In genomic region chr1:154500533-154500932, GRCh38 we compare ENCODE assay signal across 21 cellular contexts. TPM values are rescaled to one million over a fixed set of nuclear protein-coding genes. Genes with fewer than 3 reads are reported as not detected.
DNase-seq lines count a peak whose midpoint lies in the region; ATAC-seq and TF ChIP-seq lines count a peak whose summit lies in the region.
"Had no signal": no experiment of that assay in that cellular context is flagged by ENCODE, and none has a peak within 500 bp of the region (broad histone marks: within the 10 kb centered on the region; RNA-seq: fewer than 3 reads in every experiment).

No MANE protein-coding gene starts in this region.

- no peak overlapping the region for H3K9ac ChIP-seq in BLaER1 treated with 17β-estradiol and CSF1 and Interleukin-3, amounts not matched to agents 10 nM and 100 nM
- H3K9ac ChIP-seq in colonic mucosa (ENCODE audit: low read depth in 2 of 2, low read length in 2 of 2), result peak overlapping the region in 1 of 2 donors; percentile 34
- H3K9ac ChIP-seq in subcutaneous abdominal adipose tissue (ENCODE audit: low read length in 5 of 5), result peak overlapping the region in 3 of 5 donors; percentile 7 to 84 (median 72)
- H3K9ac ChIP-seq: GM23248 had no signal

- no peaks in the 10 kb centered on the region for H4K20me1 ChIP-seq in BLaER1 treated with 17β-estradiol and CSF1 and Interleukin-3, amounts not matched to agents 10 nM and 100 nM

- H3K9me3 ChIP-seq in BLaER1 treated with 17β-estradiol and CSF1 and Interleukin-3, amounts not matched to agents 10 nM and 100 nM (replicated peaks in 1 of 11), result peaks cover 10 to 23% (median 19%) of the 10 kb centered on the region in 11 experiments; a peak in 20 of 22 replicates
- H3K9me3 ChIP-seq in colonic mucosa, result no peaks in the 10 kb centered on the region
- H3K9me3 ChIP-seq in lung (ENCODE audit: control insufficient read depth in 2 of 2, insufficient read depth in 1 of 2, low read length in 1 of 2), result peaks cover 0 to 9% of the 10 kb centered on the region in 2 donors
- H3K9me3 ChIP-seq in subcutaneous abdominal adipose tissue (ENCODE audit: control insufficient read depth in 5 of 5, low read length in 5 of 5), result no peaks in the 10 kb centered on the region

- 55 to 84% methylated on average over 8 of the region's 8 CpGs for WGBS in lung, 2 donors

- no peak overlapping the region for H3K27ac ChIP-seq in BLaER1 treated with 17β-estradiol and CSF1 and Interleukin-3, amounts not matched to agents 10 nM and 100 nM
- H3K27ac ChIP-seq in colonic mucosa, result no peak overlapping the region
- H3K27ac ChIP-seq in lung (ENCODE audit: low read depth in 1 of 2, low read length in 1 of 2), result peak overlapping the region; percentile 60 to 74
- H3K27ac ChIP-seq in subcutaneous abdominal adipose tissue (ENCODE audit: low read depth, low read length), result peak overlapping the region; percentile 56
- H3K27ac ChIP-seq: GM23248 had no signal

- no peak for ATAC-seq in lung (ENCODE audit: insufficient read depth, low FRiP score)
- ATAC-seq: PC-3 had no signal

- peaks cover 35 to 47% (median 42%) of the 10 kb centered on the region in 11 experiments for H3K27me3 ChIP-seq in BLaER1 treated with 17β-estradiol and CSF1 and Interleukin-3, amounts not matched to agents 10 nM and 100 nM
- H3K27me3 ChIP-seq in colonic mucosa (peaks cover 32% of the 10 kb centered on the region), lung (ENCODE audit: control insufficient read depth, insufficient read depth) (no peaks in the 10 kb centered on the region), subcutaneous abdominal adipose tissue (ENCODE audit: control insufficient read depth in 5 of 5, insufficient read depth in 4 of 5, low read length in 5 of 5) (peaks cover 0 to 23% (median 12%) of the 10 kb centered on the region in 5 donors)

- no peak for TF ChIP-seq CTCF in colonic mucosa (IDR thresholded peaks at IDR 0.05)
- TF ChIP-seq CTCF in lung (IDR thresholded peaks at IDR 0.05; ENCODE audit: control extremely low read depth, extremely low read depth), result no peak

- intact Hi-C loops in colonic mucosa (cut with DNase I), result no loop called here

- DNase-seq in colonic mucosa (no peak), lung (ENCODE audit: low spot score) (no peak), NCI-H526 treated with DMSO at 0.1 percent for 48 hours (lab: John Stamatoyannopoulos, UW) (no peak), SK-N-DZ (ENCODE audit: low spot score) (no peak), NCI-H82 treated with DMSO at 0.1 percent for 48 hours (lab: John Stamatoyannopoulos, UW; ENCODE audit: unreplicated experiment) (no peak), NCI-H524 treated with DMSO at 0.1 percent for 48 hours (lab: John Stamatoyannopoulos, UW) (no peak)
- DNase-seq: activated CD4-positive, CD25-positive, alpha-beta regulatory T cell treated with anti-CD3 and anti-CD28 coated beads, Interleukin-2, amount 50 U/mL, for 72 hours; activated gamma-delta T cell treated with Interleukin-2 at 50 U/mL for 16 hours; amygdala; COR-L47; EL; endodermal cell; GM23248; naive B cell; NCI-H1417; PC-3; posterior cingulate gyrus had no signal

- peaks cover 57 to 73% (median 71%) of the 10 kb centered on the region in 10 experiments for H3K4me1 ChIP-seq in BLaER1 treated with 17β-estradiol and CSF1 and Interleukin-3, amounts not matched to agents 10 nM and 100 nM
- H3K4me1 ChIP-seq in colonic mucosa (no peaks in the 10 kb centered on the region), lung (ENCODE audit: control insufficient read depth in 2 of 2, insufficient read depth in 2 of 2, low read length in 2 of 2) (peaks cover 0 to 18% of the 10 kb centered on the region in 2 donors), subcutaneous abdominal adipose tissue (ENCODE audit: control insufficient read depth in 5 of 5, insufficient read depth in 5 of 5, low read length in 5 of 5) (peaks cover 0 to 52% (median 11%) of the 10 kb centered on the region in 5 donors)

- no peaks in the 10 kb centered on the region for H3K36me3 ChIP-seq in BLaER1 treated with 17β-estradiol and CSF1 and Interleukin-3, amounts not matched to agents 10 nM and 100 nM
- no peaks in the 10 kb centered on the region for H3K36me3 ChIP-seq in colonic mucosa
- H3K36me3 ChIP-seq in lung (ENCODE audit: control insufficient read depth in 2 of 2, insufficient read depth in 2 of 2, low read length in 2 of 2), result no peaks in the 10 kb centered on the region
- peaks cover 0 to 4% (median 0%) of the 10 kb centered on the region in 5 donors for H3K36me3 ChIP-seq in subcutaneous abdominal adipose tissue (ENCODE audit: control insufficient read depth in 5 of 5, insufficient read depth in 5 of 5, low read length in 5 of 5)

- H3K4me2 ChIP-seq in BLaER1 treated with 17β-estradiol and CSF1 and Interleukin-3, amounts not matched to agents 10 nM and 100 nM, result peak overlapping the region in 9 of 11 experiments; percentile 57 to 93 (median 76); a peak in 18 of 22 replicates

- no peak overlapping the region for H3K4me3 ChIP-seq in BLaER1 treated with 17β-estradiol and CSF1 and Interleukin-3, amounts not matched to agents 10 nM and 100 nM
- H3K4me3 ChIP-seq in colonic mucosa, result peak overlapping the region; percentile 39
- peak overlapping the region; percentile 48 for H3K4me3 ChIP-seq in lung
- H3K4me3 ChIP-seq in subcutaneous abdominal adipose tissue (ENCODE audit: low read depth in 1 of 5, low read length in 5 of 5), result peak overlapping the region; percentile 75 to 88 (median 84)

RNA-seq across cellular contexts. Expression of gene TDRD10, which starts 1.5 kb away (rescaled TPM):
- under 1 TPM; 0.42 to 0.67 TPM for total RNA-seq in colonic mucosa
- total RNA-seq in lung, result 1 to 10 TPM; 1.9 to 8.5 TPM
- 10 to 100 TPM in 1 of 2 donors, 1 to 10 TPM in 1; 6.1 to 12.6 TPM for polyA plus RNA-seq in lung
- not detected in 2 replicates for polyA plus RNA-seq in SK-N-DZ (2014; cell fraction: cytosol; rRNA removed)
- not detected in 2 replicates for polyA plus RNA-seq in SK-N-DZ (2014; cell fraction: nucleus; rRNA removed)
- total RNA-seq: endodermal cell, fibroblast of villous mesenchyme, GM23248, PC-3, SK-MEL-5 had no signal
- polyA plus RNA-seq: GM23248 had no signal

RNA-seq across cellular contexts. Expression of gene SHE, which starts 1.7 kb away (rescaled TPM):
- 1 to 10 TPM; 1.7 to 3.9 TPM for total RNA-seq in colonic mucosa
- total RNA-seq in lung, result 10 to 100 TPM; 25.3 to 33.5 TPM
- 10 to 100 TPM; 15.1 to 16.8 TPM for polyA plus RNA-seq in lung
- polyA plus RNA-seq in SK-N-DZ (2014; cell fraction: cytosol; rRNA removed), result not detected in 2 replicates
- polyA plus RNA-seq in SK-N-DZ (2014; cell fraction: nucleus; rRNA removed), result not detected in 2 replicates
- total RNA-seq: fibroblast of villous mesenchyme, GM23248, PC-3 had no signal

RNA-seq across cellular contexts. Expression of gene UBE2Q1, which starts 57.9 kb away (rescaled TPM):
- total RNA-seq in colonic mucosa (10 to 100 TPM; 74.1 to 86.1 TPM), lung (10 to 100 TPM; 38.6 to 87.3 TPM)
- polyA plus RNA-seq in lung, result 10 to 100 TPM; 34.3 to 47.9 TPM
- 68.2 and 69.0 TPM in 2 replicates for polyA plus RNA-seq in SK-N-DZ (2014; cell fraction: cytosol; rRNA removed)
- 74.3 and 89.7 TPM in 2 replicates for polyA plus RNA-seq in SK-N-DZ (2014; cell fraction: nucleus; rRNA removed)

Comparison
In these comparisons a context has a peak if more than half of its experiments do, and no peak if none do; other contexts are left out.
1. H3K27ac ChIP-seq: peak in lung (2 of 2) and subcutaneous abdominal adipose tissue (single experiment); none in BLaER1 treated with 17β-estradiol and CSF1 and Interleukin-3, amounts not matched to agents 10 nM and 100 nM (0 of 11) and colonic mucosa (single experiment).
2. H3K4me3 ChIP-seq: peak in colonic mucosa (single experiment), lung (single experiment) and subcutaneous abdominal adipose tissue (5 of 5); none in BLaER1 treated with 17β-estradiol and CSF1 and Interleukin-3, amounts not matched to agents 10 nM and 100 nM (0 of 10).
3. H3K9ac ChIP-seq: peak in subcutaneous abdominal adipose tissue (3 of 5); none in BLaER1 treated with 17β-estradiol and CSF1 and Interleukin-3, amounts not matched to agents 10 nM and 100 nM (0 of 11).
4. RNA of gene SHE, which starts 1.7 kb away (total RNA-seq): 25.3 to 33.5 TPM in lung; 1.7 to 3.9 TPM in colonic mucosa; every median in the first group is over 4 times any median in the second.